Comparison of ENCODE assay signal across 10 cellular contexts in the genomic region with DNA sequence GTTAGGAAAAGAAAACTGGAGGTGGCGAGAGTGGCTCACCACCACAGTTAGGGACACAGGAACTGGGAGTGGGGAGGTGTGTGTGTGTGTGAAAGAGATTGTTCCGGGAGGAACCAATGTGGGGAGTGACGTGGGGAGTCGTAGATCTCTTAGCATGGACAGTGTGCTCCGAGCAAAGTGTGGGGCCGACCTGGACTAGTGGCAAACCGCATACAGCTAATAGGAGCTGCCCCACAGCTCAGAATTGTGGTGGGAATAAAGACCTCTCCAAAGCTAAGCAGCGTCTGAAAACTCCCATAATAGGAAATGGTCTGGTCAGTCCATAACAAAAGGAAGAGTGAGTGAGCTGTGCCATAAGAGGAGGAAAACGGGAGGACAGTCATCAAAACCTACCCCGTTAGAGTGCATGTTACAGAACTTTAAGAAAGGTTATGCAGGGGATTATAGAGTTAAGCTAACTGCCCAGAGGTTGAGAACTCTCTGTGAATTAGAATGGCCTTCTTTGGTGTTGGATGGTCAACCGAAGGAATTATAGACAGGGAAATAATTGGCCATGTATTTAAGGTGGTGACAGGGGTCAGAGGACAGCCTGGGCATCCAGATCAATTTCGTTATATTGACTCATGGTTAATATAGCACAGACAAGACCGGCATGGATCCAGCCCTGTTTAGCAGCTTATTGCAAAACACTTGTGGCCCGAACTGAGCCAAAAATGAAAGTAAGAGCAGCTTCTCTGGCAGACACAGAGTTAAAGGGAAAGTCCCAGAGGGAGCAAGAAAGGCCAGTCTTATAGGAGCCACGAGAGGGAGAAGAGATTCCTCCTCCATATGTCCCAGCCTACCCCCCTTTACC. TPM values are rescaled to one million over a fixed set of nuclear protein-coding genes. Genes with fewer than 3 reads are reported as not detected.
DNase-seq lines count a peak whose midpoint lies in the region; TF ChIP-seq lines count a peak whose summit lies in the region.
"Had no signal": no experiment of that assay in that cellular context is flagged by ENCODE, and none has a peak within 500 bp of the region (broad histone marks: within the 10 kb centered on the region; RNA-seq: fewer than 3 reads in every experiment).

No MANE protein-coding gene starts in this region.

- no peak for TF ChIP-seq POLR2A in tibial nerve (IDR thresholded peaks at IDR 0.05)

- no peak for TF ChIP-seq CTCF in tibial nerve (IDR thresholded peaks at IDR 0.05)

- POLR2A ChIA-PET in activated CD4-positive, alpha-beta memory T cell treated with anti-CD3 and anti-CD28 coated beads, Interleukin-2, amount 10 ng/mL, durations not matched to agents 7 days and 5 days (lab: Charles Lee) = no interaction called here
- POLR2A ChIA-PET in activated CD4-positive, alpha-beta memory T cell treated with anti-CD3 and anti-CD28 coated beads for 36 hours (lab: Charles Lee) = no interaction called here

- H3K27ac ChIP-seq in esophagus (ENCODE audit: low read depth in 2 of 2, low read length in 1 of 2) (no peak overlapping the region), subcutaneous abdominal adipose tissue (ENCODE audit: low read depth, low read length) (no peak overlapping the region), tibial nerve (no peak overlapping the region)
- H3K27ac ChIP-seq: C4-2B had no signal

- intact Hi-C loops in activated CD4-positive, alpha-beta memory T cell treated with anti-CD3 and anti-CD28 coated beads for 36 hours (cut with micrococcal nuclease) = no loop called here

- 66 to 67% methylated on average over 15 of the region's 15 CpGs for WGBS in esophagus, 2 donors
- WGBS in tibial nerve, 2 donors = 63 to 68% methylated on average over 15 of the region's 15 CpGs

- H3K4me1 ChIP-seq in esophagus (ENCODE audit: control insufficient read depth in 2 of 2, insufficient read depth in 2 of 2, low read length in 1 of 2) (no peaks in the 10 kb centered on the region), subcutaneous abdominal adipose tissue (ENCODE audit: control insufficient read depth in 5 of 5, insufficient read depth in 5 of 5, low read length in 5 of 5) (peaks cover 0 to 9% (median 8%) of the 10 kb centered on the region in 5 donors), tibial nerve (no peaks in the 10 kb centered on the region)

- peaks cover 4% of the 10 kb centered on the region for H3K9me3 Mint-ChIP-seq in activated CD4-positive, alpha-beta memory T cell treated with anti-CD3 and anti-CD28 coated beads, Interleukin-2, amount 10 ng/mL, durations not matched to agents 7 days and 5 days
- H3K9me3 Mint-ChIP-seq in activated CD4-positive, alpha-beta memory T cell treated with anti-CD3 and anti-CD28 coated beads for 36 hours = peaks cover 12% of the 10 kb centered on the region

- H3K27me3 ChIP-seq in esophagus (ENCODE audit: control insufficient read depth in 1 of 2, insufficient read depth in 2 of 2, low read length in 2 of 2) = no peaks in the 10 kb centered on the region
- H3K27me3 ChIP-seq in subcutaneous abdominal adipose tissue (ENCODE audit: control insufficient read depth in 5 of 5, insufficient read depth in 4 of 5, low read length in 5 of 5) = peaks cover 0 to 5% (median 0%) of the 10 kb centered on the region in 5 donors
- H3K27me3 ChIP-seq in tibial nerve = peaks cover 0 to under 1% of the 10 kb centered on the region in 2 donors

- H3K4me1 Mint-ChIP-seq in activated CD4-positive, alpha-beta memory T cell treated with anti-CD3 and anti-CD28 coated beads, Interleukin-2, amount 10 ng/mL, durations not matched to agents 7 days and 5 days = peaks cover 5% of the 10 kb centered on the region
- no peaks in the 10 kb centered on the region for H3K4me1 Mint-ChIP-seq in activated CD4-positive, alpha-beta memory T cell treated with anti-CD3 and anti-CD28 coated beads for 36 hours (ENCODE audit: low read depth)

- no peak overlapping the region for H3K27ac Mint-ChIP-seq in activated CD4-positive, alpha-beta memory T cell treated with anti-CD3 and anti-CD28 coated beads, Interleukin-2, amount 10 ng/mL, durations not matched to agents 7 days and 5 days
- H3K27ac Mint-ChIP-seq in activated CD4-positive, alpha-beta memory T cell treated with anti-CD3 and anti-CD28 coated beads for 36 hours = no peak overlapping the region

- H3K9ac ChIP-seq in subcutaneous abdominal adipose tissue (ENCODE audit: low read length in 5 of 5) = peak overlapping the region in 1 of 5 donors; percentile 23

- peaks cover 3% of the 10 kb centered on the region for H3K36me3 Mint-ChIP-seq in activated CD4-positive, alpha-beta memory T cell treated with anti-CD3 and anti-CD28 coated beads, Interleukin-2, amount 10 ng/mL, durations not matched to agents 7 days and 5 days (ENCODE audit: low read depth)
- no peaks in the 10 kb centered on the region for H3K36me3 Mint-ChIP-seq in activated CD4-positive, alpha-beta memory T cell treated with anti-CD3 and anti-CD28 coated beads for 36 hours

- DNase-seq in activated CD4-positive, alpha-beta memory T cell treated with anti-CD3 and anti-CD28 coated beads, Interleukin-2, amount 10 ng/mL, durations not matched to agents 7 days and 5 days = no peak
- no peak for DNase-seq in activated CD4-positive, alpha-beta memory T cell treated with anti-CD3 and anti-CD28 coated beads for 36 hours
- peak; percentile 3 for DNase-seq in KBM-7
- DNase-seq in tibial nerve (ENCODE audit: low spot score in 2 of 2) = no peak
- DNase-seq in NCI-H345 (lab: John Stamatoyannopoulos, UW) = no peak
- no peak for DNase-seq in NCI-H1105 (lab: John Stamatoyannopoulos, UW)

- TF ChIP-seq EP300 in tibial nerve (IDR thresholded peaks at IDR 0.05) = no peak

- H3K9me3 ChIP-seq in esophagus (ENCODE audit: control insufficient read depth in 2 of 2, insufficient read depth in 1 of 2, low read depth in 1 of 2, low read length in 1 of 2) (no peaks in the 10 kb centered on the region), subcutaneous abdominal adipose tissue (ENCODE audit: control insufficient read depth in 5 of 5, low read length in 5 of 5) (peaks cover 0 to 4% (median 0%) of the 10 kb centered on the region in 5 donors), tibial nerve (peaks cover 0 to 9% (median 0%) of the 10 kb centered on the region in 4 donors)

- peak overlapping the region; percentile 6 for H3K4me3 Mint-ChIP-seq in activated CD4-positive, alpha-beta memory T cell treated with anti-CD3 and anti-CD28 coated beads, Interleukin-2, amount 10 ng/mL, durations not matched to agents 7 days and 5 days
- H3K4me3 Mint-ChIP-seq in activated CD4-positive, alpha-beta memory T cell treated with anti-CD3 and anti-CD28 coated beads for 36 hours = no peak overlapping the region

- peak overlapping the region; percentile 33 for H3K4me3 ChIP-seq in esophagus (ENCODE audit: low read depth in 1 of 2, low read length in 2 of 2)
- H3K4me3 ChIP-seq in subcutaneous abdominal adipose tissue (ENCODE audit: low read depth in 1 of 5, low read length in 5 of 5) = peak overlapping the region; percentile 51 to 57 (median 56)
- H3K4me3 ChIP-seq in tibial nerve = peak overlapping the region in 1 of 4 donors; percentile 1

- no peaks in the 10 kb centered on the region for H3K36me3 ChIP-seq in esophagus (ENCODE audit: control insufficient read depth in 2 of 2, insufficient read depth in 2 of 2, low read length in 1 of 2)
- no peaks in the 10 kb centered on the region for H3K36me3 ChIP-seq in subcutaneous abdominal adipose tissue (ENCODE audit: control insufficient read depth in 5 of 5, insufficient read depth in 5 of 5, low read length in 5 of 5)
- H3K36me3 ChIP-seq in tibial nerve = no peaks in the 10 kb centered on the region

- CTCF ChIA-PET in activated CD4-positive, alpha-beta memory T cell treated with anti-CD3 and anti-CD28 coated beads, Interleukin-2, amount 10 ng/mL, durations not matched to agents 7 days and 5 days (lab: Charles Lee) = interaction anchor here (1.1 kb wide), 1 partner anchor 82 kb away, joined by 3 read pairs; no protein-coding TSS in a partner anchor
- CTCF ChIA-PET in activated CD4-positive, alpha-beta memory T cell treated with anti-CD3 and anti-CD28 coated beads for 36 hours (lab: Charles Lee) = interaction anchor here (0.6 kb wide), 1 partner anchor 75 kb away, joined by 3 read pairs; no protein-coding TSS in a partner anchor

- in situ Hi-C loops in KBM-7 (cut with MboI; ENCODE audit: low pct_unique_long_range_greater_than_20kb, low sequenced_read_pairs) = no loop called here

- peaks cover 14% of the 10 kb centered on the region for H3K27me3 Mint-ChIP-seq in activated CD4-positive, alpha-beta memory T cell treated with anti-CD3 and anti-CD28 coated beads, Interleukin-2, amount 10 ng/mL, durations not matched to agents 7 days and 5 days
- H3K27me3 Mint-ChIP-seq in activated CD4-positive, alpha-beta memory T cell treated with anti-CD3 and anti-CD28 coated beads for 36 hours = peaks cover 2% of the 10 kb centered on the region

RNA-seq across cellular contexts. Expression of a gene that starts 8.9 kb away (rescaled TPM):
- total RNA-seq in activated CD4-positive, alpha-beta memory T cell treated with anti-CD3 and anti-CD28 coated beads, Interleukin-2, amount 10 ng/mL, durations not matched to agents 7 days and 5 days = not detected
- total RNA-seq in activated CD4-positive, alpha-beta memory T cell treated with anti-CD3 and anti-CD28 coated beads for 36 hours = not detected
- polyA plus RNA-seq in esophagus = 1 to 10 TPM in 1 of 2 donors, under 1 TPM in 1; 0.46 to 2.2 TPM
- not detected for total RNA-seq in tibial nerve
- total RNA-seq: mononuclear cell had no signal
